Comparison of ENCODE assay signal across 1 cellular context in the genomic region with DNA sequence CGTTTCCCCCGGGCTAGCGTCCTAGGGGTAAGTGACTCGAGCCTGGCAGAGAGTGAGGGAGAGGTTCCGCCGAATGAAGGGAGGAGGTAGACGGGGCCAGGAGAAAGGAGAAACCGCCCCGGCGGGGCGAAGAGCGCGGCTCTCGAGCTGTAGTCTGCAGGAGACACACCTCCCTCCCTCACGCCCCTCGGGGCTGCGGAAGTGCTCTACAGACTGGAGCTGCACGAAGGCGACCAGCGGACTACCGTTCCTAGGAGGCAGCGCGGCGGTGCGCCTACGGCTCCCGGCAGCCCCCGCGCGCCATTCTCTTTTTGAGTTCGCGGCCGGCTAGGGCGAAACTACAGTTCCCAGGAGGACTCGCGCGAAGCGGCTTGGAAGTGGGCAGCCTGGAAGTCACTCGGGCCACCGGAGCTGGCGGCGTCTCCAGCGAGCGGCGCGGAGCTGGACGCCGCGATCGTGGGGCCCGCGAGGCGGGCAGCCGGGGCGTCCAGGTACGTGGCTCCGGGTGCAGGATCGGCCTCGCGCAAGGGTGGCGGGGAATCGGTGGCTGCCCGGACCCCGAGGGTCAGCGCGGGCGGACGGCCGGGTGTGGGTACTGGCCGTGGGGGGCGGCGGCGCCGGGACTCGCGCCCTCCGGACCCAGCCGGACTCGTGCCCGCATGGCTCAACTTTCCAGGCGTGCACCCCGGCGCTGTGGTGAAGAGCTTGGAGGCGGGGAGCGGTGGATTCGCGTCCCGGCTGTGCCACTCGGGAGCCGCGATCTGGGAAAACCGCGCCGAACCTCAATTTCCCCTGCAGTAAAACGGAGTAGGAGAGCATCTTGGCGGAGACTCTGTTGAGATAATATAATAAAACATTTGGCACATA.
TF ChIP-seq lines count a peak whose summit lies in the region.

A gene with protein sequence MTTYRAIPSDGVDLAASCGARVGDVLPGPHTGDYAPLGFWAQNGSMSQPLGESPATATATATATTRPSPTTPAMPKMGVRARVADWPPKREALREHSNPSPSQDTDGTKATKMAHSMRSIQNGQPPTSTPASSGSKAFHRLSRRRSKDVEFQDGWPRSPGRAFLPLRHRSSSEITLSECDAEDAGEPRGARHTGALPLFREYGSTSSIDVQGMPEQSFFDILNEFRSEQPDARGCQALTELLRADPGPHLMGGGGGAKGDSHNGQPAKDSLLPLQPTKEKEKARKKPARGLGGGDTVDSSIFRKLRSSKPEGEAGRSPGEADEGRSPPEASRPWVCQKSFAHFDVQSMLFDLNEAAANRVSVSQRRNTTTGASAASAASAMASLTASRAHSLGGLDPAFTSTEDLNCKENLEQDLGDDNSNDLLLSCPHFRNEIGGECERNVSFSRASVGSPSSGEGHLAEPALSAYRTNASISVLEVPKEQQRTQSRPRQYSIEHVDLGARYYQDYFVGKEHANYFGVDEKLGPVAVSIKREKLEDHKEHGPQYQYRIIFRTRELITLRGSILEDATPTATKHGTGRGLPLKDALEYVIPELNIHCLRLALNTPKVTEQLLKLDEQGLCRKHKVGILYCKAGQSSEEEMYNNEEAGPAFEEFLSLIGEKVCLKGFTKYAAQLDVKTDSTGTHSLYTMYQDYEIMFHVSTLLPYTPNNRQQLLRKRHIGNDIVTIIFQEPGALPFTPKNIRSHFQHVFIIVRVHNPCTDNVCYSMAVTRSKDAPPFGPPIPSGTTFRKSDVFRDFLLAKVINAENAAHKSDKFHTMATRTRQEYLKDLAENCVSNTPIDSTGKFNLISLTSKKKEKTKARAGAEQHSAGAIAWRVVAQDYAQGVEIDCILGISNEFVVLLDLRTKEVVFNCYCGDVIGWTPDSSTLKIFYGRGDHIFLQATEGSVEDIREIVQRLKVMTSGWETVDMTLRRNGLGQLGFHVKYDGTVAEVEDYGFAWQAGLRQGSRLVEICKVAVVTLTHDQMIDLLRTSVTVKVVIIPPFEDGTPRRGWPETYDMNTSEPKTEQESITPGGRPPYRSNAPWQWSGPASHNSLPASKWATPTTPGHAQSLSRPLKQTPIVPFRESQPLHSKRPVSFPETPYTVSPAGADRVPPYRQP (N-terminal part only) (plus strand): TSS at position 341 of the 867 bp plus-strand sequence. CDS start 174,358 bp downstream, outside the sequence.

TF ChIP-seq in HepG2, 621 proteins besides CTCF, POLR2A, EP300 and RAD21 (continued from another document and continues in another):
- TF ChIP-seq, protein P1, sequence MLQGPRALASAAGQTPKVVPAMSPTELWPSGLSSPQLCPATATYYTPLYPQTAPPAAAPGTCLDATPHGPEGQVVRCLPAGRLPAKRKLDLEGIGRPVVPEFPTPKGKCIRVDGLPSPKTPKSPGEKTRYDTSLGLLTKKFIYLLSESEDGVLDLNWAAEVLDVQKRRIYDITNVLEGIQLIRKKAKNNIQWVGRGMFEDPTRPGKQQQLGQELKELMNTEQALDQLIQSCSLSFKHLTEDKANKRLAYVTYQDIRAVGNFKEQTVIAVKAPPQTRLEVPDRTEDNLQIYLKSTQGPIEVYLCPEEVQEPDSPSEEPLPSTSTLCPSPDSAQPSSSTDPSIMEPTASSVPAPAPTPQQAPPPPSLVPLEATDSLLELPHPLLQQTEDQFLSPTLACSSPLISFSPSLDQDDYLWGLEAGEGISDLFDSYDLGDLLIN (CRISPR knock-in tag; IDR thresholded peaks at IDR 0.05; ENCODE audit: borderline replicate concordance): 0 out of 2 replicates have a peak, but pooled peaks have one; percentile 40
- TF ChIP-seq ZNF703 (CRISPR knock-in tag; IDR thresholded peaks at IDR 0.05; ENCODE audit: borderline replicate concordance) (0 out of 2 replicates have a peak, but pooled peaks have one; percentile 42), HNRNPL (IDR thresholded peaks at IDR 0.05; ENCODE audit: low read depth, low read length) (no peak), NFYB (CRISPR knock-in tag; IDR thresholded peaks at IDR 0.05) (peak; percentile 66), ZBTB7A (CRISPR knock-in tag; IDR thresholded peaks at IDR 0.05) (peak; percentile 45; the same call in 1 of the 2 replicates), ELF4 (CRISPR knock-in tag; IDR thresholded peaks at IDR 0.05; ENCODE audit: borderline replicate concordance) (peak; percentile 69; the same call in 1 of the 2 replicates), ZNF614 (CRISPR knock-in tag; IDR thresholded peaks at IDR 0.05; ENCODE audit: borderline replicate concordance) (peak; percentile 55; the same call in 1 of the 2 replicates), SUZ12 (IDR thresholded peaks at IDR 0.05; ENCODE audit: low read depth, low read length) (peak; percentile 87), RBAK (CRISPR knock-in tag; IDR thresholded peaks at IDR 0.05) (no peak), RARG (CRISPR knock-in tag; IDR thresholded peaks at IDR 0.05; ENCODE audit: low read depth) (no peak), ZNF652 (CRISPR knock-in tag; IDR thresholded peaks at IDR 0.05; ENCODE audit: borderline replicate concordance, low read depth) (no peak; the same call in 1 of the 2 replicates), CREB1 (IDR thresholded peaks at IDR 0.05) (0 out of 2 replicates have a peak, but pooled peaks have one; percentile 25), CREB1 (CRISPR knock-in tag; IDR thresholded peaks at IDR 0.05) (0 out of 2 replicates have a peak, but pooled peaks have one; percentile 16), ZNF501 (CRISPR knock-in tag; IDR thresholded peaks at IDR 0.05) (0 out of 2 replicates have a peak, but pooled peaks have one; percentile 26), ZMYM2 (CRISPR knock-in tag; IDR thresholded peaks at IDR 0.05) (no peak), TBP (CRISPR knock-in tag; IDR thresholded peaks at IDR 0.05) (no peak), PHF21A (CRISPR knock-in tag; IDR thresholded peaks at IDR 0.05) (peak; percentile 3; the same call in 1 of the 2 replicates), NR2F6 (IDR thresholded peaks at IDR 0.05) (no peak), NR2F6 (CRISPR knock-in tag; IDR thresholded peaks at IDR 0.05) (no peak), THAP11 (CRISPR knock-in tag; IDR thresholded peaks at IDR 0.05) (peak; percentile 98), ZNF777 (CRISPR knock-in tag; IDR thresholded peaks at IDR 0.05) (peak; percentile 55; the same call in 1 of the 2 replicates), ZNF562 (CRISPR knock-in tag; IDR thresholded peaks at IDR 0.05; ENCODE audit: borderline replicate concordance) (no peak), ZNF101 (CRISPR knock-in tag; IDR thresholded peaks at IDR 0.05; ENCODE audit: borderline replicate concordance, low read depth) (0 out of 2 replicates have a peak, but pooled peaks have one; percentile 52), POGZ (CRISPR knock-in tag; IDR thresholded peaks at IDR 0.05) (peak; percentile 21; the same call in 1 of the 2 replicates)
- TF ChIP-seq, protein P2, sequence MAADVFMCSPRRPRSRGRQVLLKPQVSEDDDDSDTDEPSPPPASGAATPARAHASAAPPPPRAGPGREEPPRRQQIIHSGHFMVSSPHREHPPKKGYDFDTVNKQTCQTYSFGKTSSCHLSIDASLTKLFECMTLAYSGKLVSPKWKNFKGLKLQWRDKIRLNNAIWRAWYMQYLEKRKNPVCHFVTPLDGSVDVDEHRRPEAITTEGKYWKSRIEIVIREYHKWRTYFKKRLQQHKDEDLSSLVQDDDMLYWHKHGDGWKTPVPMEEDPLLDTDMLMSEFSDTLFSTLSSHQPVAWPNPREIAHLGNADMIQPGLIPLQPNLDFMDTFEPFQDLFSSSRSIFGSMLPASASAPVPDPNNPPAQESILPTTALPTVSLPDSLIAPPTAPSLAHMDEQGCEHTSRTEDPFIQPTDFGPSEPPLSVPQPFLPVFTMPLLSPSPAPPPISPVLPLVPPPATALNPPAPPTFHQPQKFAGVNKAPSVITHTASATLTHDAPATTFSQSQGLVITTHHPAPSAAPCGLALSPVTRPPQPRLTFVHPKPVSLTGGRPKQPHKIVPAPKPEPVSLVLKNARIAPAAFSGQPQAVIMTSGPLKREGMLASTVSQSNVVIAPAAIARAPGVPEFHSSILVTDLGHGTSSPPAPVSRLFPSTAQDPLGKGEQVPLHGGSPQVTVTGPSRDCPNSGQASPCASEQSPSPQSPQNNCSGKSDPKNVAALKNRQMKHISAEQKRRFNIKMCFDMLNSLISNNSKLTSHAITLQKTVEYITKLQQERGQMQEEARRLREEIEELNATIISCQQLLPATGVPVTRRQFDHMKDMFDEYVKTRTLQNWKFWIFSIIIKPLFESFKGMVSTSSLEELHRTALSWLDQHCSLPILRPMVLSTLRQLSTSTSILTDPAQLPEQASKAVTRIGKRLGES (CRISPR knock-in tag; IDR thresholded peaks at IDR 0.05; ENCODE audit: borderline replicate concordance): no peak
- TF ChIP-seq, protein P3, sequence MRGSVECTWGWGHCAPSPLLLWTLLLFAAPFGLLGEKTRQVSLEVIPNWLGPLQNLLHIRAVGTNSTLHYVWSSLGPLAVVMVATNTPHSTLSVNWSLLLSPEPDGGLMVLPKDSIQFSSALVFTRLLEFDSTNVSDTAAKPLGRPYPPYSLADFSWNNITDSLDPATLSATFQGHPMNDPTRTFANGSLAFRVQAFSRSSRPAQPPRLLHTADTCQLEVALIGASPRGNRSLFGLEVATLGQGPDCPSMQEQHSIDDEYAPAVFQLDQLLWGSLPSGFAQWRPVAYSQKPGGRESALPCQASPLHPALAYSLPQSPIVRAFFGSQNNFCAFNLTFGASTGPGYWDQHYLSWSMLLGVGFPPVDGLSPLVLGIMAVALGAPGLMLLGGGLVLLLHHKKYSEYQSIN (CRISPR knock-in tag; IDR thresholded peaks at IDR 0.05; ENCODE audit: borderline replicate concordance): no peak
- TF ChIP-seq, protein P4, sequence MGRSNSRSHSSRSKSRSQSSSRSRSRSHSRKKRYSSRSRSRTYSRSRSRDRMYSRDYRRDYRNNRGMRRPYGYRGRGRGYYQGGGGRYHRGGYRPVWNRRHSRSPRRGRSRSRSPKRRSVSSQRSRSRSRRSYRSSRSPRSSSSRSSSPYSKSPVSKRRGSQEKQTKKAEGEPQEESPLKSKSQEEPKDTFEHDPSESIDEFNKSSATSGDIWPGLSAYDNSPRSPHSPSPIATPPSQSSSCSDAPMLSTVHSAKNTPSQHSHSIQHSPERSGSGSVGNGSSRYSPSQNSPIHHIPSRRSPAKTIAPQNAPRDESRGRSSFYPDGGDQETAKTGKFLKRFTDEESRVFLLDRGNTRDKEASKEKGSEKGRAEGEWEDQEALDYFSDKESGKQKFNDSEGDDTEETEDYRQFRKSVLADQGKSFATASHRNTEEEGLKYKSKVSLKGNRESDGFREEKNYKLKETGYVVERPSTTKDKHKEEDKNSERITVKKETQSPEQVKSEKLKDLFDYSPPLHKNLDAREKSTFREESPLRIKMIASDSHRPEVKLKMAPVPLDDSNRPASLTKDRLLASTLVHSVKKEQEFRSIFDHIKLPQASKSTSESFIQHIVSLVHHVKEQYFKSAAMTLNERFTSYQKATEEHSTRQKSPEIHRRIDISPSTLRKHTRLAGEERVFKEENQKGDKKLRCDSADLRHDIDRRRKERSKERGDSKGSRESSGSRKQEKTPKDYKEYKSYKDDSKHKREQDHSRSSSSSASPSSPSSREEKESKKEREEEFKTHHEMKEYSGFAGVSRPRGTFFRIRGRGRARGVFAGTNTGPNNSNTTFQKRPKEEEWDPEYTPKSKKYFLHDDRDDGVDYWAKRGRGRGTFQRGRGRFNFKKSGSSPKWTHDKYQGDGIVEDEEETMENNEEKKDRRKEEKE (IDR thresholded peaks at IDR 0.05): no peak
- TF ChIP-seq, protein P5, sequence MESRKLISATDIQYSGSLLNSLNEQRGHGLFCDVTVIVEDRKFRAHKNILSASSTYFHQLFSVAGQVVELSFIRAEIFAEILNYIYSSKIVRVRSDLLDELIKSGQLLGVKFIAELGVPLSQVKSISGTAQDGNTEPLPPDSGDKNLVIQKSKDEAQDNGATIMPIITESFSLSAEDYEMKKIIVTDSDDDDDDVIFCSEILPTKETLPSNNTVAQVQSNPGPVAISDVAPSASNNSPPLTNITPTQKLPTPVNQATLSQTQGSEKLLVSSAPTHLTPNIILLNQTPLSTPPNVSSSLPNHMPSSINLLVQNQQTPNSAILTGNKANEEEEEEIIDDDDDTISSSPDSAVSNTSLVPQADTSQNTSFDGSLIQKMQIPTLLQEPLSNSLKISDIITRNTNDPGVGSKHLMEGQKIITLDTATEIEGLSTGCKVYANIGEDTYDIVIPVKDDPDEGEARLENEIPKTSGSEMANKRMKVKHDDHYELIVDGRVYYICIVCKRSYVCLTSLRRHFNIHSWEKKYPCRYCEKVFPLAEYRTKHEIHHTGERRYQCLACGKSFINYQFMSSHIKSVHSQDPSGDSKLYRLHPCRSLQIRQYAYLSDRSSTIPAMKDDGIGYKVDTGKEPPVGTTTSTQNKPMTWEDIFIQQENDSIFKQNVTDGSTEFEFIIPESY (CRISPR knock-in tag; IDR thresholded peaks at IDR 0.05): peak; percentile 6; the same call in 1 of the 2 replicates
- TF ChIP-seq, protein P6, sequence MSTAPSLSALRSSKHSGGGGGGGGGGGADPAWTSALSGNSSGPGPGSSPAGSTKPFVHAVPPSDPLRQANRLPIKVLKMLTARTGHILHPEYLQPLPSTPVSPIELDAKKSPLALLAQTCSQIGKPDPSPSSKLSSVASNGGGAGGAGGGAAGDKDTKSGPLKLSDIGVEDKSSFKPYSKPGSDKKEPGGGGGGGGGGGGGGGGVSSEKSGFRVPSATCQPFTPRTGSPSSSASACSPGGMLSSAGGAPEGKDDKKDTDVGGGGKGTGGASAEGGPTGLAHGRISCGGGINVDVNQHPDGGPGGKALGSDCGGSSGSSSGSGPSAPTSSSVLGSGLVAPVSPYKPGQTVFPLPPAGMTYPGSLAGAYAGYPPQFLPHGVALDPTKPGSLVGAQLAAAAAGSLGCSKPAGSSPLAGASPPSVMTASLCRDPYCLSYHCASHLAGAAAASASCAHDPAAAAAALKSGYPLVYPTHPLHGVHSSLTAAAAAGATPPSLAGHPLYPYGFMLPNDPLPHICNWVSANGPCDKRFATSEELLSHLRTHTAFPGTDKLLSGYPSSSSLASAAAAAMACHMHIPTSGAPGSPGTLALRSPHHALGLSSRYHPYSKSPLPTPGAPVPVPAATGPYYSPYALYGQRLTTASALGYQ (CRISPR knock-in tag; IDR thresholded peaks at IDR 0.05): 0 out of 2 replicates have a peak, but pooled peaks have one; percentile 67
- TF ChIP-seq, protein P7, sequence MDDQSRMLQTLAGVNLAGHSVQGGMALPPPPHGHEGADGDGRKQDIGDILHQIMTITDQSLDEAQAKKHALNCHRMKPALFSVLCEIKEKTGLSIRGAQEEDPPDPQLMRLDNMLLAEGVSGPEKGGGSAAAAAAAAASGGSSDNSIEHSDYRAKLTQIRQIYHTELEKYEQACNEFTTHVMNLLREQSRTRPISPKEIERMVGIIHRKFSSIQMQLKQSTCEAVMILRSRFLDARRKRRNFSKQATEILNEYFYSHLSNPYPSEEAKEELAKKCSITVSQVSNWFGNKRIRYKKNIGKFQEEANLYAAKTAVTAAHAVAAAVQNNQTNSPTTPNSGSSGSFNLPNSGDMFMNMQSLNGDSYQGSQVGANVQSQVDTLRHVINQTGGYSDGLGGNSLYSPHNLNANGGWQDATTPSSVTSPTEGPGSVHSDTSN (CRISPR knock-in tag; IDR thresholded peaks at IDR 0.05; ENCODE audit: borderline replicate concordance): no peak
- TF ChIP-seq, protein P8, sequence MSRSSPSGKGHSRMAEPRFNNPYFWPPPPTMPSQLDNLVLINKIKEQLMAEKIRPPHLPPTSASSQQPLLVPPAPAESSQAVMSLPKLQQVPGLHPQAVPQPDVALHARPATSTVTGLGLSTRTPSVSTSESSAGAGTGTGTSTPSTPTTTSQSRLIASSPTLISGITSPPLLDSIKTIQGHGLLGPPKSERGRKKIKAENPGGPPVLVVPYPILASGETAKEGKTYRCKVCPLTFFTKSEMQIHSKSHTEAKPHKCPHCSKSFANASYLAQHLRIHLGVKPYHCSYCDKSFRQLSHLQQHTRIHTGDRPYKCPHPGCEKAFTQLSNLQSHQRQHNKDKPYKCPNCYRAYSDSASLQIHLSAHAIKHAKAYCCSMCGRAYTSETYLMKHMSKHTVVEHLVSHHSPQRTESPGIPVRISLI (CRISPR knock-in tag; IDR thresholded peaks at IDR 0.05; ENCODE audit: borderline replicate concordance): no peak; the same call in 1 of the 2 replicates
- TF ChIP-seq, protein P9, sequence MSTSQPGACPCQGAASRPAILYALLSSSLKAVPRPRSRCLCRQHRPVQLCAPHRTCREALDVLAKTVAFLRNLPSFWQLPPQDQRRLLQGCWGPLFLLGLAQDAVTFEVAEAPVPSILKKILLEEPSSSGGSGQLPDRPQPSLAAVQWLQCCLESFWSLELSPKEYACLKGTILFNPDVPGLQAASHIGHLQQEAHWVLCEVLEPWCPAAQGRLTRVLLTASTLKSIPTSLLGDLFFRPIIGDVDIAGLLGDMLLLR (CRISPR knock-in tag; IDR thresholded peaks at IDR 0.05): 0 out of 2 replicates have a peak, but pooled peaks have one; percentile 34
